Comparison of ENCODE assay signal across 8 cellular contexts in genomic region chr15:101250331-101250730, GRCh38. TPM values are rescaled to one million over a fixed set of nuclear protein-coding genes. Genes with fewer than 3 reads are reported as not detected.
DNase-seq lines count a peak whose midpoint lies in the region; ATAC-seq and TF ChIP-seq lines count a peak whose summit lies in the region.

No MANE protein-coding gene starts in this region.

- H3K4me3 ChIP-seq in body of pancreas (peak overlapping the region in 1 of 2 donors; percentile 68), tibial artery (peak overlapping the region; percentile 79 to 89)

- H3K4me1 ChIP-seq in body of pancreas (peaks cover 24% of the 10 kb centered on the region), tibial artery (peaks cover 0 to 62% (median 27%) of the 10 kb centered on the region in 4 donors)

- TF ChIP-seq POLR2A in body of pancreas (IDR thresholded peaks at IDR 0.05): no peak

- WGBS in body of pancreas, 2 donors: 6 to 13% methylated on average over 4 of the region's 4 CpGs

- H3K36me3 ChIP-seq in KOPT-K1 (ENCODE audit: insufficient read depth, low read length) (peaks cover 12% of the 10 kb centered on the region; the same call in 1 of the 2 replicates), body of pancreas (replicated peaks in 1 of 2; ENCODE audit: insufficient read depth in 1 of 2, low read depth in 2 of 2) (no peaks in the 10 kb centered on the region), tibial artery (no peaks in the 10 kb centered on the region)

- DNase-seq in COLO829 (ENCODE audit: low spot score): peak; percentile 64
- DNase-seq in body of pancreas: no peak
- DNase-seq in tibial artery: no peak
- no peak for DNase-seq in NCI-H345 treated with DMSO at 0.1 percent for 48 hours (lab: John Stamatoyannopoulos, UW; ENCODE audit: unreplicated experiment)
- DNase-seq in NOMO-1 treated with DMSO at 0.1 percent for 48 hours (lab: John Stamatoyannopoulos, UW; ENCODE audit: unreplicated experiment): no peak
- DNase-seq in cerebellum (ENCODE audit: low spot score): no peak

- H3K27ac ChIP-seq in KOPT-K1 (ENCODE audit: low read depth, low read length, poor library complexity, severe bottlenecking) (peak overlapping the region; percentile 61), body of pancreas (peak overlapping the region in 3 of 4 donors; percentile 40 to 78 (median 67)), layer of hippocampus (ENCODE audit: low read depth, low read length) (peak overlapping the region; percentile 32), tibial artery (peak overlapping the region; percentile 64 to 77)

- no peak for ATAC-seq in body of pancreas

- no peaks in the 10 kb centered on the region for H3K27me3 ChIP-seq in body of pancreas
- no peaks in the 10 kb centered on the region for H3K27me3 ChIP-seq in layer of hippocampus (ENCODE audit: control insufficient read depth, insufficient read depth, low read length)
- no peaks in the 10 kb centered on the region for H3K27me3 ChIP-seq in tibial artery

- intact Hi-C loops in body of pancreas (cut with DNase I): loop anchor here (10.0 kb wide), 1 partner anchor 626 kb away; no protein-coding TSS in a partner anchor
- intact Hi-C loops in tibial artery (cut with DNase I; ENCODE audit: low total_unique reads): loop anchor here (2.0 to 10.0 kb wide), 2 partner anchors 50 to 126 kb away; no protein-coding TSS in a partner anchor

- no peaks in the 10 kb centered on the region for H3K9me3 ChIP-seq in KOPT-K1 (ENCODE audit: insufficient read depth, low read length, poor library complexity, severe bottlenecking)
- H3K9me3 ChIP-seq in body of pancreas: no peaks in the 10 kb centered on the region
- H3K9me3 ChIP-seq in tibial artery: no peaks in the 10 kb centered on the region

- TF ChIP-seq CTCF in body of pancreas (IDR thresholded peaks at IDR 0.05) (no peak), tibial artery (IDR thresholded peaks at IDR 0.05) (no peak)

RNA-seq across cellular contexts. Expression of gene CHSY1, which starts 1.5 kb away (rescaled TPM):
- total RNA-seq in body of pancreas (10 to 100 TPM in 1 of 2 donors, 1 to 10 TPM in 1; 7.8 to 12.2 TPM), cerebellum (40.9 TPM)

RNA-seq across cellular contexts. Expression of gene SELENOS, which starts 27.0 kb away (rescaled TPM):
- total RNA-seq in body of pancreas (10 to 100 TPM; 37.2 to 45.1 TPM), cerebellum (28.8 TPM)

RNA-seq across cellular contexts. Expression of gene SNRPA1, which starts 44.7 kb away (rescaled TPM):
- total RNA-seq in body of pancreas: 10 to 100 TPM; 26.2 to 29.7 TPM
- total RNA-seq in cerebellum: 18.1 TPM
